In the genomic region with DNA sequence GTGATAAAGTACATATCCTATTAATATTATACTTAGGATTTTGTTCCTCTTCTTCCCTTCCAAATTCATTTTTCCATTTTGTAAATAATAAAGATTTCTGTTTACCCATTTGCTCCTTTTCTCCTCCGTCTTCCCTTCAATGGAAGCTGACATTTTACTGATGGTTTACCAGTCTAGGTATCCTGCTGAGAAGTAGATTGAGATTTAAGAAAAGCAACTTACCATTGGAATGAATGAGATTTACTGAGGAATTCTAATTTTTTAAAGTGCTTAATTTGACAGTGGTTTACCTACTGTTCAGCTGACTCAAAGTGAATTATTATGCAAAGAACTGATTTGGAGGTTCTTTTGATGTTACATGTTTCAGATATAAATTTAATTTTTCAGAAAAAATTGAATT, we compare ENCODE assay signal across 13 cellular contexts. TPM values are rescaled to one million over a fixed set of nuclear protein-coding genes. Genes with fewer than 3 reads are reported as not detected.
DNase-seq lines count a peak whose midpoint lies in the region; ATAC-seq and TF ChIP-seq lines count a peak whose summit lies in the region.
"Had no signal": no experiment of that assay in that cellular context is flagged by ENCODE, and none has a peak within 500 bp of the region (broad histone marks: within the 10 kb centered on the region; RNA-seq: fewer than 3 reads in every experiment).

No MANE protein-coding gene starts in this region.

- TF ChIP-seq POLR2A in sigmoid colon (IDR thresholded peaks at IDR 0.05): no peak

- H3K4me3 Mint-ChIP-seq in stimulated activated naive CD8-positive, alpha-beta T cell treated with anti-CD3 and anti-CD28 coated beads, Interleukin-15, Interleukin-2, amounts not matched to agents 100 ng/mL and 50 ng/mL, for 24 hours: peak overlapping the region; percentile 97
- peak overlapping the region in 2 of 5 donors; percentile 36 to 86 for H3K4me3 Mint-ChIP-seq in immature natural killer cell
- H3K4me3 Mint-ChIP-seq: stimulated activated memory B cell treated with anti-CD40 and anti-IgM and Interleukin-4, amounts not matched to agents 10 μg/mL and 1 μg/mL and 100 μg/mL, for 72 hours had no signal

- no peaks in the 10 kb centered on the region for H3K9me3 ChIP-seq in sigmoid colon

- no peak overlapping the region for H3K4me3 ChIP-seq in sigmoid colon

- 70 to 98% methylated on average over 1 of the region's 1 CpG for WGBS in sigmoid colon, 2 donors

- TF ChIP-seq EP300 in sigmoid colon (IDR thresholded peaks at IDR 0.05): no peak

- no peak overlapping the region for H3K27ac Mint-ChIP-seq in stimulated activated naive CD8-positive, alpha-beta T cell treated with anti-CD3 and anti-CD28 coated beads, Interleukin-15, Interleukin-2, amounts not matched to agents 100 ng/mL and 50 ng/mL, for 24 hours
- peak overlapping the region in 4 of 6 donors; percentile 91 to 97 (median 94) for H3K27ac Mint-ChIP-seq in immature natural killer cell
- H3K27ac Mint-ChIP-seq: stimulated activated memory B cell treated with anti-CD40 and anti-IgM and Interleukin-4, amounts not matched to agents 10 μg/mL and 1 μg/mL and 100 μg/mL, for 72 hours had no signal

- peaks cover 23% of the 10 kb centered on the region for H3K36me3 Mint-ChIP-seq in stimulated activated naive CD8-positive, alpha-beta T cell treated with anti-CD3 and anti-CD28 coated beads, Interleukin-15, Interleukin-2, amounts not matched to agents 100 ng/mL and 50 ng/mL, for 24 hours (ENCODE audit: low read depth)
- peaks cover 0 to 5% (median 4%) of the 10 kb centered on the region in 3 donors for H3K36me3 Mint-ChIP-seq in immature natural killer cell

- intact Hi-C loops in sigmoid colon (cut with DNase I): loop anchor here (5.0 to 10.0 kb wide), 3 partner anchors 269 to 709 kb away; a partner anchor contains a TSS

- no peak for ATAC-seq in stimulated activated naive CD8-positive, alpha-beta T cell treated with anti-CD3 and anti-CD28 coated beads, Interleukin-15, Interleukin-2, amounts not matched to agents 100 U/mL and 50 U/mL, for 24 hours
- ATAC-seq in omental fat pad (ENCODE audit: low FRiP score) (no peak), HG03460 (IDR thresholded peaks at IDR 0.05; ENCODE audit: unreplicated experiment) (no peak)
- ATAC-seq: stimulated activated memory B cell treated with anti-CD40 and anti-IgM and Interleukin-4, amounts not matched to agents 10 μg/mL and 1 μg/mL and 100 μg/mL, for 72 hours had no signal

- no peaks in the 10 kb centered on the region for H3K27me3 Mint-ChIP-seq in stimulated activated naive CD8-positive, alpha-beta T cell treated with anti-CD3 and anti-CD28 coated beads, Interleukin-15, Interleukin-2, amounts not matched to agents 100 ng/mL and 50 ng/mL, for 24 hours
- H3K27me3 Mint-ChIP-seq in immature natural killer cell (ENCODE audit: low read depth in 3 of 3): peaks cover 4 to 8% (median 6%) of the 10 kb centered on the region in 3 donors
- H3K27me3 Mint-ChIP-seq: stimulated activated memory B cell treated with anti-CD40 and anti-IgM and Interleukin-4, amounts not matched to agents 10 μg/mL and 1 μg/mL and 100 μg/mL, for 72 hours had no signal

- no peak for DNase-seq in stimulated activated naive CD8-positive, alpha-beta T cell treated with anti-CD3 and anti-CD28 coated beads, Interleukin-15, Interleukin-2, amounts not matched to agents 100 U/mL and 50 U/mL, for 24 hours
- DNase-seq in immature natural killer cell (no peak), omental fat pad (ENCODE audit: low spot score) (no peak), putamen (ENCODE audit: low spot score) (no peak), sigmoid colon (no peak)
- DNase-seq: activated CD8-positive, alpha-beta memory T cell treated with anti-CD3 and anti-CD28 coated beads, Interleukin-2, amount 50 U/mL, for 48 hours; Kasumi-1; NCI-H510A treated with DMSO at 0.1 percent for 48 hours had no signal

- peak overlapping the region; percentile 100 for H3K27ac ChIP-seq in VCaP
- H3K27ac ChIP-seq in sigmoid colon: peak overlapping the region in 2 of 4 donors; percentile 95 to 96

- TF ChIP-seq CTCF in VCaP (conservative IDR thresholded peaks at IDR 0.05) (no peak), omental fat pad (IDR thresholded peaks at IDR 0.05) (no peak), sigmoid colon (IDR thresholded peaks at IDR 0.05) (no peak)

- no peaks in the 10 kb centered on the region for H3K9me3 Mint-ChIP-seq in stimulated activated naive CD8-positive, alpha-beta T cell treated with anti-CD3 and anti-CD28 coated beads, Interleukin-15, Interleukin-2, amounts not matched to agents 100 ng/mL and 50 ng/mL, for 24 hours
- no peaks in the 10 kb centered on the region for H3K9me3 Mint-ChIP-seq in immature natural killer cell
- H3K9me3 Mint-ChIP-seq: CD14-positive monocyte; stimulated activated memory B cell treated with anti-CD40 and anti-IgM and Interleukin-4, amounts not matched to agents 10 μg/mL and 1 μg/mL and 100 μg/mL, for 72 hours had no signal

- H3K36me3 ChIP-seq in sigmoid colon: peaks cover 0 to 16% (median 3%) of the 10 kb centered on the region in 4 donors

- H3K4me1 ChIP-seq in sigmoid colon: peaks cover 0 to 27% (median 22%) of the 10 kb centered on the region in 4 donors

- H3K4me1 Mint-ChIP-seq in stimulated activated naive CD8-positive, alpha-beta T cell treated with anti-CD3 and anti-CD28 coated beads, Interleukin-15, Interleukin-2, amounts not matched to agents 100 ng/mL and 50 ng/mL, for 24 hours (ENCODE audit: low read depth): peaks cover 28% of the 10 kb centered on the region
- peaks cover 28 to 34% of the 10 kb centered on the region in 2 donors for H3K4me1 Mint-ChIP-seq in immature natural killer cell

- H3K27me3 ChIP-seq in sigmoid colon: no peaks in the 10 kb centered on the region

RNA-seq across cellular contexts. Expression of a gene that starts 2.4 kb away (rescaled TPM):
- 1 to 10 TPM; 9.2 to 9.8 (median 9.6) TPM for polyA plus RNA-seq in immature natural killer cell
- 10 to 100 TPM in 1 of 4 donors, 1 to 10 TPM in 3; 3.8 to 12.1 (median 6.3) TPM for total RNA-seq in omental fat pad
- total RNA-seq in sigmoid colon: 1 to 10 TPM; 2.8 to 8.6 (median 5.7) TPM
- polyA plus RNA-seq in sigmoid colon: 1 to 10 TPM; 1.8 to 4.9 (median 2.2) TPM

RNA-seq across cellular contexts. Expression of a gene that starts 19.2 kb away (rescaled TPM):
- polyA plus RNA-seq in immature natural killer cell (10 to 100 TPM; 12.4 to 21.7 (median 16.0) TPM), sigmoid colon (10 to 100 TPM; 11.3 to 16.2 (median 13.2) TPM)
- total RNA-seq in omental fat pad (10 to 100 TPM in 2 of 4 donors, 1 to 10 TPM in 2; 7.2 to 14.2 (median 9.3) TPM), sigmoid colon (10 to 100 TPM; 13.2 to 19.4 (median 15.7) TPM)
